Comparison of ENCODE assay signal across 2 cellular contexts in the genomic region with DNA sequence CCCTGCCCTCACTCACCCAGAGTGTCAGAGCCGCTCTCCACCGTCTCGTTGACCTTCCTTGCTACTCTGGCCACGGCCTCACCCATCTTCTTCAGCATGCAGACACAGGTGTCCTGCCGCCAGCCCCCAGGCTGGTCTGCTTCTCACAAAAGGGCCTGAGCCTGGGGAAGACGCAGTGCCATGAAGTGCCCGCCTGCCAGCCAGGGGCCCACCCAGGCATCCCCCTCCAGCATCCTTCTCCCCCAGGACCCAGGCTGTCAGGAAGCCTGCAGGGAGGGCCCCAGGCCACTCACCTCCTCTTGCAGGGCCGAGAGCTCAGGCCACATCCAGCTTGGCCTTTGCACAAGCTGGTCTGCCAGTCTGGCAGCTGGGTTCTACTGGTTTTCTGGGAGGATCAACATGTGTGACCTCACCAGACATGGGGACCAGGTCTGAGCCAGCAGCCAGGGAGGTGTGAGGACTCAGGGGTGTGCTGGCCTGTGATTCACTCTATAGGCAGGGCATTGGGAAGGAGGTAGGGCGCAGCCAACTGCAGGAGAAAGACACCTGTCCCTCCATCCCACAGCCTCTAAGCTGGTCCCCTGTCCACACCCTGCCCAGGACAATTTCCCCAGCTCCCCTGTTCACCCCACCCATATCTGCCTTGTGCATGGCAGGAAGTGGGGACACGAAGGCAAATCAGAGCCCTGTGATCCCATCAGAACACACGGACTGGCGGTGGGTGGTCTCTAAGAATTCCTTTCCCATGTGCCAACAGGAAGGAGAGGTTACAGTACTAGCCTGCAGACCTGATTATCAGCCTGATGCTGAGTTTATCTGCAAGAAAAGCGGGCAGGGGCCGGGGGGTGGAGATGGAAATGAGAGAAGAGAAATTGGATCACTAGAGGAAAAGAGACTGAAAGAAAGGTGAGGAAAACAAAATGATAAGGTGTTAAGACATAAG.
TF ChIP-seq lines count a peak whose summit lies in the region.

No MANE protein-coding gene starts in this region.

TF ChIP-seq in SK-N-SH, 30 proteins besides CTCF, POLR2A, EP300 and RAD21 (continued from another document):
- TF ChIP-seq REST (IDR thresholded peaks at IDR 0.05; ENCODE audit: low read depth, low read length) = no peak
- no peak for TF ChIP-seq TAF1 (IDR thresholded peaks at IDR 0.05; ENCODE audit: borderline replicate concordance, low read depth, low read length)
- TF ChIP-seq NFIC (IDR thresholded peaks at IDR 0.05; ENCODE audit: borderline replicate concordance) = no peak
- no peak for TF ChIP-seq FOXJ3 (CRISPR knock-in tag; IDR thresholded peaks at IDR 0.05)
- TF ChIP-seq USF1 (IDR thresholded peaks at IDR 0.05; ENCODE audit: borderline replicate concordance, low read depth) = no peak
- no peak for TF ChIP-seq SMC3 (IDR thresholded peaks at IDR 0.05; ENCODE audit: low read depth, low read length)
- no peak for TF ChIP-seq TEAD4 (IDR thresholded peaks at IDR 0.05; ENCODE audit: borderline replicate concordance, insufficient read depth)
- no peak for TF ChIP-seq GABPA (IDR thresholded peaks at IDR 0.05; ENCODE audit: low read depth)
- TF ChIP-seq, protein P1, sequence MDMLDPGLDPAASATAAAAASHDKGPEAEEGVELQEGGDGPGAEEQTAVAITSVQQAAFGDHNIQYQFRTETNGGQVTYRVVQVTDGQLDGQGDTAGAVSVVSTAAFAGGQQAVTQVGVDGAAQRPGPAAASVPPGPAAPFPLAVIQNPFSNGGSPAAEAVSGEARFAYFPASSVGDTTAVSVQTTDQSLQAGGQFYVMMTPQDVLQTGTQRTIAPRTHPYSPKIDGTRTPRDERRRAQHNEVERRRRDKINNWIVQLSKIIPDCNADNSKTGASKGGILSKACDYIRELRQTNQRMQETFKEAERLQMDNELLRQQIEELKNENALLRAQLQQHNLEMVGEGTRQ (IDR thresholded peaks at IDR 0.05; ENCODE audit: borderline replicate concordance, low read depth, low read length) = no peak
- no peak for TF ChIP-seq MXI1 (IDR thresholded peaks at IDR 0.05; ENCODE audit: low read depth, low read length)
- TF ChIP-seq IRF3 (IDR thresholded peaks at IDR 0.05; ENCODE audit: low read depth, low read length) = no peak
- TF ChIP-seq, protein P2, sequence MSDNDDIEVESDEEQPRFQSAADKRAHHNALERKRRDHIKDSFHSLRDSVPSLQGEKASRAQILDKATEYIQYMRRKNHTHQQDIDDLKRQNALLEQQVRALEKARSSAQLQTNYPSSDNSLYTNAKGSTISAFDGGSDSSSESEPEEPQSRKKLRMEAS (IDR thresholded peaks at IDR 0.05; ENCODE audit: low read depth) = no peak

TF ChIP-seq in SK-N-SH treated with all-trans-retinoic acid at 6 μM for 48 hours, 23 proteins besides CTCF, POLR2A, EP300 and RAD21 (continued from another document):
- TF ChIP-seq, protein P3, sequence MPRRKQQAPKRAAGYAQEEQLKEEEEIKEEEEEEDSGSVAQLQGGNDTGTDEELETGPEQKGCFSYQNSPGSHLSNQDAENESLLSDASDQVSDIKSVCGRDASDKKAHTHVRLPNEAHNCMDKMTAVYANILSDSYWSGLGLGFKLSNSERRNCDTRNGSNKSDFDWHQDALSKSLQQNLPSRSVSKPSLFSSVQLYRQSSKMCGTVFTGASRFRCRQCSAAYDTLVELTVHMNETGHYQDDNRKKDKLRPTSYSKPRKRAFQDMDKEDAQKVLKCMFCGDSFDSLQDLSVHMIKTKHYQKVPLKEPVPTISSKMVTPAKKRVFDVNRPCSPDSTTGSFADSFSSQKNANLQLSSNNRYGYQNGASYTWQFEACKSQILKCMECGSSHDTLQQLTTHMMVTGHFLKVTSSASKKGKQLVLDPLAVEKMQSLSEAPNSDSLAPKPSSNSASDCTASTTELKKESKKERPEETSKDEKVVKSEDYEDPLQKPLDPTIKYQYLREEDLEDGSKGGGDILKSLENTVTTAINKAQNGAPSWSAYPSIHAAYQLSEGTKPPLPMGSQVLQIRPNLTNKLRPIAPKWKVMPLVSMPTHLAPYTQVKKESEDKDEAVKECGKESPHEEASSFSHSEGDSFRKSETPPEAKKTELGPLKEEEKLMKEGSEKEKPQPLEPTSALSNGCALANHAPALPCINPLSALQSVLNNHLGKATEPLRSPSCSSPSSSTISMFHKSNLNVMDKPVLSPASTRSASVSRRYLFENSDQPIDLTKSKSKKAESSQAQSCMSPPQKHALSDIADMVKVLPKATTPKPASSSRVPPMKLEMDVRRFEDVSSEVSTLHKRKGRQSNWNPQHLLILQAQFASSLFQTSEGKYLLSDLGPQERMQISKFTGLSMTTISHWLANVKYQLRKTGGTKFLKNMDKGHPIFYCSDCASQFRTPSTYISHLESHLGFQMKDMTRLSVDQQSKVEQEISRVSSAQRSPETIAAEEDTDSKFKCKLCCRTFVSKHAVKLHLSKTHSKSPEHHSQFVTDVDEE (CRISPR knock-in tag; IDR thresholded peaks at IDR 0.05) = no peak
- no peak for TF ChIP-seq TCF4 (CRISPR knock-in tag; IDR thresholded peaks at IDR 0.05; ENCODE audit: borderline replicate concordance)
- TF ChIP-seq CREB5 (CRISPR knock-in tag; IDR thresholded peaks at IDR 0.05; ENCODE audit: low read depth) = no peak
